17 cellular contexts compared by ENCODE assay signal in the genomic region with DNA sequence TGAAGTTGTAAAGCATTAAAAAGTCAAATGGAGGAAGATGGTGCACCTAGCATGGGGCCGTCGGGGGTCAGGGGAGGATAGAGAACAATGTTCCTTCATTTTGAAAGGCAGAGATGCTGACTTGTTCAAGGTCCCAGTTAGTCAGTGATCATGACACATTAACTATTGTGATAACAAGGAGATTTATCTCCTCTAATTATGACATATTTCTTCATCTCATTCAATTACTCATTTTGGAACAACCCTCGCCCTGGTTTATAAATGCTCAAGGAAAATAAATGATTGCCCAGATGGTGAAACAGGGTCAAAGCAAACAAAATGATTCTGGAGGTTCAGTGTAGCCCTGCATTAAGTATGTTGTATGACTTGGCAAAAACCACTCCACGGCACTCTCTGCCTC.
A peak's percentile ranks its signal among the peaks of the same experiment; 100 is the strongest.
DNase-seq lines count a peak whose midpoint lies in the region; ATAC-seq and TF ChIP-seq lines count a peak whose summit lies in the region.
"Had no signal": no experiment of that assay in that cellular context is flagged by ENCODE, and none has a peak within 500 bp of the region (broad histone marks: within the 10 kb centered on the region; RNA-seq: fewer than 3 reads in every experiment).

No MANE protein-coding gene starts in this region.

- no peaks in the 10 kb centered on the region for H3K9me3 Mint-ChIP-seq in endodermal cell

- H3K9ac ChIP-seq in adipocyte (ENCODE audit: low read length) = peak overlapping the region; percentile 70
- H3K9ac ChIP-seq in endodermal cell (ENCODE audit: extremely low read depth, low read length, poor library complexity, severe bottlenecking) = no peak overlapping the region

- H3K36me3 ChIP-seq in adipocyte (ENCODE audit: control insufficient read depth, insufficient read depth, low read length, severe bottlenecking) (peaks cover 15% of the 10 kb centered on the region), endodermal cell (ENCODE audit: control insufficient read depth, insufficient read depth, low read length) (no peaks in the 10 kb centered on the region)

- no peak overlapping the region for H3K4me3 Mint-ChIP-seq in endodermal cell
- H3K4me3 Mint-ChIP-seq: CD4-positive, alpha-beta memory T cell; HFFc6 had no signal

- peak; percentile 19 for DNase-seq in A172 (ENCODE audit: low spot score)
- DNase-seq in adipocyte (ENCODE audit: low read depth) = no peak
- DNase-seq in kidney glomerular epithelial cell (lab: John Stamatoyannopoulos, UW) = peak; percentile 81
- peak; percentile 30 for DNase-seq in renal cortical epithelial cell (ENCODE audit: low read depth)
- no peak for DNase-seq in endodermal cell
- DNase-seq in NCI-H345 treated with DMSO at 0.1 percent for 48 hours (lab: John Stamatoyannopoulos, UW; ENCODE audit: unreplicated experiment) = no peak
- DNase-seq in cerebellar nuclear complex (lab: John Stamatoyannopoulos, UW) = no peak
- DNase-seq: Calu3; CD4-positive, alpha-beta memory T cell; EL; HFFc6; KG1; NCI-H1105 treated with DMSO at 0.1 percent for 48 hours; NCI-H1694; NK-92 treated with Interleukin-12 subunit alpha and Interleukin-12 subunit beta, amount 100 ng/mL, for 24 hours had no signal

- H3K27me3 ChIP-seq in adipocyte (replicated peaks; ENCODE audit: control insufficient read depth, insufficient read depth, low read length) (no peaks in the 10 kb centered on the region), endodermal cell (ENCODE audit: control insufficient read depth, insufficient read depth, low read length, poor library complexity, severe bottlenecking) (no peaks in the 10 kb centered on the region)

- H3K9me3 ChIP-seq in adipocyte (ENCODE audit: control insufficient read depth, low read length) (no peaks in the 10 kb centered on the region), endodermal cell (ENCODE audit: control insufficient read depth, low read length) (no peaks in the 10 kb centered on the region)

- TF ChIP-seq CTCF in endodermal cell (conservative IDR thresholded peaks at IDR 0.05) = no peak

- H3K4me1 ChIP-seq in adipocyte (ENCODE audit: control insufficient read depth, insufficient read depth, low read length) = peaks cover 57% of the 10 kb centered on the region
- peaks cover 10% of the 10 kb centered on the region for H3K4me1 ChIP-seq in endodermal cell (ENCODE audit: control insufficient read depth, insufficient read depth, low read length)

- H3K36me3 Mint-ChIP-seq in endodermal cell (ENCODE audit: low read depth) = no peaks in the 10 kb centered on the region
- H3K36me3 Mint-ChIP-seq: CD4-positive, alpha-beta memory T cell had no signal

- no peaks in the 10 kb centered on the region for H3K27me3 Mint-ChIP-seq in endodermal cell (ENCODE audit: insufficient read depth)

- H3K4me1 Mint-ChIP-seq in endodermal cell = peaks cover 33% of the 10 kb centered on the region
- H3K4me1 Mint-ChIP-seq: CD4-positive, alpha-beta memory T cell had no signal

- no peak overlapping the region for H3K27ac ChIP-seq in endodermal cell (ENCODE audit: low read depth, low read length)

- WGBS in endodermal cell (ENCODE audit: insufficient coverage in 1 of 2, insufficient read length in 1 of 2), 2 experiments = 67 to 79% methylated on average over 2 to 4 of the region's 4 CpGs

- no peak overlapping the region for H3K27ac Mint-ChIP-seq in endodermal cell
- H3K27ac Mint-ChIP-seq: CD4-positive, alpha-beta memory T cell; HFFc6 had no signal

- H3K4me3 ChIP-seq in adipocyte (ENCODE audit: low read length) (no peak overlapping the region), endodermal cell (ENCODE audit: low read length) (no peak overlapping the region)
- H3K4me3 ChIP-seq: GM12878 had no signal

- no peak for ATAC-seq in HG02840 (IDR thresholded peaks at IDR 0.05; ENCODE audit: low FRiP score, unreplicated experiment)
- ATAC-seq: GM12878 had no signal

Comparison
In these comparisons a context has a peak if more than half of its experiments do, and no peak if none do; other contexts are left out.
1. DNase-seq: peak in A172 (single experiment), kidney glomerular epithelial cell (single experiment) and renal cortical epithelial cell (single experiment); none in adipocyte (single experiment), endodermal cell (single experiment), NCI-H345 treated with DMSO at 0.1 percent for 48 hours (single experiment) and cerebellar nuclear complex (0 of 2).